8 cellular contexts compared by ENCODE assay signal in genomic region chr6:73739097-73739496, GRCh38. TPM values are rescaled to one million over a fixed set of nuclear protein-coding genes. Genes with fewer than 3 reads are reported as not detected.
DNase-seq lines count a peak whose midpoint lies in the region; ATAC-seq and TF ChIP-seq lines count a peak whose summit lies in the region.

No MANE protein-coding gene starts in this region.

- peak; percentile 58 for ATAC-seq in GM19023 (IDR thresholded peaks at IDR 0.05; ENCODE audit: unreplicated experiment)
- peak; percentile 65 for ATAC-seq in HG03469 (IDR thresholded peaks at IDR 0.05; ENCODE audit: unreplicated experiment)
- peak; percentile 65 for ATAC-seq in left colon

- no peak overlapping the region for H3K9ac ChIP-seq in mammary epithelial cell (ENCODE audit: insufficient read depth, low read length)

- intact Hi-C loops in mammary epithelial cell (cut with micrococcal nuclease) (loop anchor here (1.0 to 10.0 kb wide), 5 partner anchors 58 to 1470 kb away; no protein-coding TSS in a partner anchor), left colon (cut with DNase I, micrococcal nuclease) (loop anchor here (5.0 to 10.0 kb wide), 2 partner anchors 64 to 1473 kb away; no protein-coding TSS in a partner anchor), transverse colon (cut with DNase I; ENCODE audit: low total_unique reads) (loop anchor here (5.0 kb wide), 1 partner anchor 1468 kb away; the partner anchor contains the start of gene COL12A1)

- H3K36me3 ChIP-seq in mammary epithelial cell (ENCODE audit: insufficient read depth, low read length) (peaks cover 27% of the 10 kb centered on the region), transverse colon (no peaks in the 10 kb centered on the region)

- TF ChIP-seq POLR2A in transverse colon (IDR thresholded peaks at IDR 0.05), result no peak

- no peak overlapping the region for H3K4me2 ChIP-seq in mammary epithelial cell (ENCODE audit: insufficient read depth, low read depth, low read length)

- H3K27ac ChIP-seq in mammary epithelial cell (ENCODE audit: insufficient read depth, low read depth, low read length) (no peak overlapping the region), transverse colon (no peak overlapping the region)

- CTCF ChIA-PET in mammary epithelial cell (lab: Charles Lee; ENCODE audit: low non-redundant PET), result interaction anchor here (0.6 to 0.7 kb wide), 4 partner anchors 231 to 1546 kb away, joined by 3 to 4 read pairs (median 3); no protein-coding TSS in a partner anchor

- in situ Hi-C loops in mammary epithelial cell (cut with MboI; ENCODE audit: low sequenced_read_pairs in 2 of 2), result no loop called here
- in situ Hi-C loops in transverse colon (cut with MboI; ENCODE audit: low pct_ligation_motif_present in 1 of 4, low pct_unique_long_range_greater_than_20kb in 1 of 4, low sequenced_read_pairs in 3 of 4), result loop anchor here in 3 of 4 donors (10.0 to 25.0 kb wide), 2 partner anchors 64 to 1473 kb away; partner anchors contain the start of gene COL12A1 (in 2 of the 3)

- dilution Hi-C loops in mammary epithelial cell (cut with HindIII; ENCODE audit: low sequenced_read_pairs), result no loop called here

- H3K9me3 ChIP-seq in mammary epithelial cell (replicated peaks; ENCODE audit: insufficient read depth, low read length) (no peaks in the 10 kb centered on the region), transverse colon (no peaks in the 10 kb centered on the region)

- H2AFZ ChIP-seq in mammary epithelial cell (ENCODE audit: low read depth, low read length), result no peak overlapping the region

- H3K4me1 ChIP-seq in mammary epithelial cell (ENCODE audit: insufficient read depth, low read length) (no peaks in the 10 kb centered on the region), transverse colon (peaks cover 0 to 22% (median 0%) of the 10 kb centered on the region in 4 donors)

- 79% methylated on average over 2 of the region's 2 CpGs for WGBS in mammary epithelial cell (ENCODE audit: low coverage, missing lambda C conversion rate)
- 51 to 58% methylated on average over 2 of the region's 2 CpGs for WGBS in transverse colon (ENCODE audit: low coverage in 1 of 2), 2 donors

- peak; percentile 58 to 62 for TF ChIP-seq CTCF in mammary epithelial cell (conservative IDR thresholded peaks at IDR 0.05 in 1 of 2, IDR thresholded peaks at IDR 0.05 in 1 of 2; ENCODE audit: extremely low read depth in 1 of 2, insufficient read depth in 1 of 2, low read depth in 1 of 2, low read length in 2 of 2)
- peak; percentile 76 to 87 (median 83) for TF ChIP-seq CTCF in transverse colon (IDR thresholded peaks at IDR 0.05)

- no TSS peak for BruUV-seq in mammary epithelial cell (replicated peaks; lab: Mats Ljungman, UMichigan)

- H3K79me2 ChIP-seq in mammary epithelial cell (ENCODE audit: insufficient read depth, low read length), result peaks cover 61% of the 10 kb centered on the region

- no peaks in the 10 kb centered on the region for H4K20me1 ChIP-seq in mammary epithelial cell (ENCODE audit: insufficient read depth, low read length)

- TF ChIP-seq EP300 in transverse colon (IDR thresholded peaks at IDR 0.05; ENCODE audit: low read depth), result no peak

- H3K27me3 ChIP-seq in mammary epithelial cell (ENCODE audit: insufficient read depth, low read length), result no peaks in the 10 kb centered on the region
- no peaks in the 10 kb centered on the region for H3K27me3 ChIP-seq in transverse colon

- DNase-seq in COLO829 (ENCODE audit: low spot score) (peak; percentile 43), NCI-H774 (lab: John Stamatoyannopoulos, UW) (peak; percentile 77), mammary epithelial cell (peak; percentile 23), left colon (no peak), transverse colon (no peak)
- DNase-seq in stimulated activated CD4-positive, alpha-beta T cell treated with anti-CD3 and anti-CD28 coated beads, Interleukin-4, amount 100 ng/mL, for 1 hour, result no peak

- H3K4me3 ChIP-seq in mammary epithelial cell (replicated peaks in 1 of 3; ENCODE audit: insufficient read depth in 1 of 3, low read depth in 2 of 3, low read length in 3 of 3) (no peak overlapping the region), transverse colon (no peak overlapping the region)

RNA-seq across cellular contexts. Expression of gene CD109, which starts 43.1 kb away (rescaled TPM):
- 100 to 1,000 TPM in 1 of 2 donors, 10 to 100 TPM in 1; 82.6 to 273 TPM for total RNA-seq in mammary epithelial cell
- polyA plus RNA-seq in mammary epithelial cell, result 77.5 TPM
- polyA minus RNA-seq in mammary epithelial cell, result 96.5 TPM
- total RNA-seq in left colon, result 1 to 10 TPM; 2.2 to 4.3 TPM
- total RNA-seq in transverse colon, result 1 to 10 TPM; 1.9 to 7.4 (median 4.8) TPM

Comparison
In these comparisons a context has a peak if more than half of its experiments do, and no peak if none do; other contexts are left out.
1. DNase-seq: peak in COLO829 (single experiment), NCI-H774 (single experiment) and mammary epithelial cell (single experiment); none in left colon (0 of 2), transverse colon (single experiment) and stimulated activated CD4-positive, alpha-beta T cell treated with anti-CD3 and anti-CD28 coated beads, Interleukin-4, amount 100 ng/mL, for 1 hour (single experiment).
2. RNA of gene CD109, which starts 43.1 kb away (total RNA-seq): 82.6 to 273 TPM in mammary epithelial cell; 1.9 to 7.4 TPM in transverse colon and 2.2 to 4.3 TPM in left colon; every median in the first group is over 4 times any median in the second.
3. in situ Hi-C loops: an anchor here in transverse colon (10.0 to 25.0 kb wide); none called in mammary epithelial cell.
4. Peak in every context shown above with its lines, with median percentiles within 50 percentile points of each other: ATAC-seq.